In the genomic region with DNA sequence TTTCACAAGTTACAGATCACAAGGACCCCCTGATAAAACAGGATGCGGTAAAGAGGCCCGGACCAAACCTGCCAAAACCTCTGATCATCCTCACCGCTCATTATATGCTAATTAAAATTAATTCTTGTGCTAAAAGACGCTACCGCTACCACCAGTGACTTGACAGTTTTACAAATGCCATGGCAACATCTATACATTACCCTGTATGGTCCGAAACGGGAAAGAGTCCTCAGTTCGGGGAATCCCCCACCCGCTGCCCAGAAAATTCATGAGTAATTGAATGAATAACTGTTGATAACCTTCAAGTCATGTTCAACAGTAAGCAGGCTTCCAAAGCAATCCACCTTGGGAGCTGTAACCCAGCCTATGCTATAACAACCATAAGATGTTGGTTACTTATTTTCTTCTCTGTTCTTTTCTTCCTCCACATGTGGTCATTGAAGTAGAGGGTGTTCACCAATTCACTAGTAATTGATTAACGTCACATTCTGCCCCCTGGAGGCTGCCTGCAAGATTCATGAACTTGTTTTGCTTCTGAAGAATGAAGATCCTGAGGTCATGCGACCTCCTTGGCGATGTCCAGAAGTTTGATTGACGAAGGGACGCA, we compare ENCODE assay signal across 8 cellular contexts. TPM values are rescaled to one million over a fixed set of nuclear protein-coding genes. Genes with fewer than 3 reads are reported as not detected.
DNase-seq lines count a peak whose midpoint lies in the region; ATAC-seq and TF ChIP-seq lines count a peak whose summit lies in the region.

No MANE protein-coding gene starts in this region.

- intact Hi-C loops in activated naive CD4-positive, alpha-beta T cell treated with anti-CD3 and anti-CD28 coated beads for 36 hours (cut with micrococcal nuclease) = loop anchor here (1.0 to 2.0 kb wide), 5 partner anchors 41 to 349 kb away; partner anchors contain the start of genes APOBEC3C and APOBEC3G
- intact Hi-C loops in gastrocnemius medialis (cut with DNase I; ENCODE audit: low total_unique reads) = no loop called here

- peak overlapping the region; percentile 48 for H3K27ac Mint-ChIP-seq in activated naive CD4-positive, alpha-beta T cell treated with anti-CD3 and anti-CD28 coated beads for 36 hours

- H3K4me3 Mint-ChIP-seq in activated naive CD4-positive, alpha-beta T cell treated with anti-CD3 and anti-CD28 coated beads for 36 hours = no peak overlapping the region

- H3K27me3 ChIP-seq in hepatocyte = peaks cover 9% of the 10 kb centered on the region
- peaks cover 24 to 45% (median 39%) of the 10 kb centered on the region in 3 donors for H3K27me3 ChIP-seq in gastrocnemius medialis

- no peak overlapping the region for H3K4me2 ChIP-seq in hepatocyte

- H4K20me1 ChIP-seq in hepatocyte (ENCODE audit: insufficient read depth, poor library complexity, severe bottlenecking) = no peaks in the 10 kb centered on the region

- peak; percentile 46 for TF ChIP-seq CTCF in hepatocyte (IDR thresholded peaks at IDR 0.05; ENCODE audit: poor library complexity)
- peak in 1 of 5 experiments; percentile 7 for TF ChIP-seq CTCF in gastrocnemius medialis (IDR thresholded peaks at IDR 0.05 in 4 of 5, conservative IDR thresholded peaks at IDR 0.05 in 1 of 5)

- H3K36me3 ChIP-seq in hepatocyte (replicated peaks; ENCODE audit: insufficient read depth, low read depth) = no peaks in the 10 kb centered on the region
- H3K36me3 ChIP-seq in gastrocnemius medialis = no peaks in the 10 kb centered on the region

- CTCF ChIA-PET in activated naive CD4-positive, alpha-beta T cell treated with anti-CD3 and anti-CD28 coated beads for 36 hours (lab: Charles Lee) = interaction anchor here (0.7 to 2.0 kb wide), 6 partner anchors 19 to 247 kb away, joined by 3 to 7 read pairs (median 4); no protein-coding TSS in a partner anchor

- H3K27me3 Mint-ChIP-seq in activated naive CD4-positive, alpha-beta T cell treated with anti-CD3 and anti-CD28 coated beads for 36 hours (ENCODE audit: low read depth) = no peaks in the 10 kb centered on the region

- no peaks in the 10 kb centered on the region for H3K79me2 ChIP-seq in hepatocyte

- peaks cover 36% of the 10 kb centered on the region for H3K4me1 Mint-ChIP-seq in activated naive CD4-positive, alpha-beta T cell treated with anti-CD3 and anti-CD28 coated beads for 36 hours (ENCODE audit: low read depth)

- DNase-seq in GM03348 (ENCODE audit: low spot score) (peak; percentile 63), SK-MEL-5 (ENCODE audit: low read depth, low spot score) (peak; percentile 78), hepatocyte (ENCODE audit: low spot score) (peak; percentile 62), gastrocnemius medialis (no peak)
- DNase-seq in activated naive CD4-positive, alpha-beta T cell treated with anti-CD3 and anti-CD28 coated beads for 36 hours = peak; percentile 85
- DNase-seq in stimulated activated CD4-positive, alpha-beta T cell treated with anti-CD3 and anti-CD28 coated beads, Interleukin-4, amount 100 ng/mL, for 4 hours = peak; percentile 48 to 75

- WGBS in hepatocyte (ENCODE audit: low lambda C conversion rate, missing lambda C conversion rate) = 68% methylated on average over 14 of the region's 14 CpGs

- H3K4me3 ChIP-seq in hepatocyte (no peak overlapping the region), gastrocnemius medialis (no peak overlapping the region)

- H3K4me1 ChIP-seq in hepatocyte (ENCODE audit: insufficient read depth) (peaks cover 8% of the 10 kb centered on the region), gastrocnemius medialis (no peaks in the 10 kb centered on the region)

- H3K9me3 ChIP-seq in hepatocyte (ENCODE audit: low read depth) (no peaks in the 10 kb centered on the region), gastrocnemius medialis (no peaks in the 10 kb centered on the region)

- no peak for TF ChIP-seq POLR2A in gastrocnemius medialis (IDR thresholded peaks at IDR 0.05)

- ATAC-seq in HG03159 (IDR thresholded peaks at IDR 0.05; ENCODE audit: unreplicated experiment) (peak; percentile 53), HG02884 (IDR thresholded peaks at IDR 0.05; ENCODE audit: unreplicated experiment) (no peak), gastrocnemius medialis (no peak)

- no peak overlapping the region for H3K27ac ChIP-seq in hepatocyte
- H3K27ac ChIP-seq in gastrocnemius medialis = no peak overlapping the region

- in situ Hi-C loops in SK-MEL-5 (cut with HindIII; ENCODE audit: low pct_unique_long_range_greater_than_20kb, low sequenced_read_pairs) = no loop called here
- in situ Hi-C loops in gastrocnemius medialis (cut with MboI; ENCODE audit: low sequenced_read_pairs in 4 of 4) = loop anchor here in 1 of 4 donors (10.0 kb wide), 1 partner anchor 233 kb away; no protein-coding TSS in a partner anchor

- H2AFZ ChIP-seq in hepatocyte = no peak overlapping the region

- H3K36me3 Mint-ChIP-seq in activated naive CD4-positive, alpha-beta T cell treated with anti-CD3 and anti-CD28 coated beads for 36 hours (ENCODE audit: low read depth) = no peaks in the 10 kb centered on the region

- H3K9me2 ChIP-seq in hepatocyte (replicated peaks; ENCODE audit: insufficient read depth) = no peaks in the 10 kb centered on the region

- H3K9me3 Mint-ChIP-seq in activated naive CD4-positive, alpha-beta T cell treated with anti-CD3 and anti-CD28 coated beads for 36 hours = no peaks in the 10 kb centered on the region

RNA-seq across cellular contexts. Expression of gene APOBEC3H, which starts 20.6 kb away (rescaled TPM):
- 1.1 TPM in 1 of 2 replicates, not detected in the other for total RNA-seq in SK-MEL-5 (2014; rRNA removed; shearing (Covaris generic))
- 0.35 and 1.0 TPM in 2 replicates for polyA plus RNA-seq in SK-MEL-5 (2015; cell fraction: cytosol; rRNA removed)
- polyA plus RNA-seq in SK-MEL-5 (2015; cell fraction: nucleus; rRNA removed) = 4.4 TPM in 1 of 2 replicates, not detected in the other
- 10 to 100 TPM; 11.9 to 13.2 TPM for total RNA-seq in activated naive CD4-positive, alpha-beta T cell treated with anti-CD3 and anti-CD28 coated beads for 36 hours
- total RNA-seq in hepatocyte (not detected in 2 replicates), gastrocnemius medialis (not detected)
- polyA plus RNA-seq in hepatocyte = not detected in 2 replicates

RNA-seq across cellular contexts. Expression of gene CBX7, which starts 34.8 kb away (rescaled TPM):
- 2.7 and 4.7 TPM in 2 replicates for total RNA-seq in SK-MEL-5 (2014; rRNA removed; shearing (Covaris generic))
- 14.7 and 24.5 TPM in 2 replicates for polyA plus RNA-seq in SK-MEL-5 (2015; cell fraction: cytosol; rRNA removed)
- polyA plus RNA-seq in SK-MEL-5 (2015; cell fraction: nucleus; rRNA removed) = 33.0 and 37.6 TPM in 2 replicates
- 10 to 100 TPM; 20.8 to 24.1 TPM for total RNA-seq in activated naive CD4-positive, alpha-beta T cell treated with anti-CD3 and anti-CD28 coated beads for 36 hours
- total RNA-seq in hepatocyte (3.2 and 9.6 TPM in 2 replicates), gastrocnemius medialis (10 to 100 TPM; 52.4 to 78.1 (median 62.3) TPM)
- 4.2 and 9.5 TPM in 2 replicates for polyA plus RNA-seq in hepatocyte

RNA-seq across cellular contexts. Expression of gene APOBEC3G, which starts 40.6 kb away (rescaled TPM):
- 9.8 and 14.0 TPM in 2 replicates for total RNA-seq in SK-MEL-5 (2014; rRNA removed; shearing (Covaris generic))
- polyA plus RNA-seq in SK-MEL-5 (2015; cell fraction: cytosol; rRNA removed) = 14.7 and 16.4 TPM in 2 replicates
- 10.4 and 15.9 TPM in 2 replicates for polyA plus RNA-seq in SK-MEL-5 (2015; cell fraction: nucleus; rRNA removed)
- total RNA-seq in activated naive CD4-positive, alpha-beta T cell treated with anti-CD3 and anti-CD28 coated beads for 36 hours = 10 to 100 TPM; 23.1 to 24.1 TPM
- 4.6 and 4.8 TPM in 2 replicates for total RNA-seq in hepatocyte
- 1.2 and 1.3 TPM in 2 replicates for polyA plus RNA-seq in hepatocyte
- total RNA-seq in gastrocnemius medialis = 1 to 10 TPM in 3 of 4 donors, under 1 TPM in 1; 0.86 to 3.7 (median 2.5) TPM

Comparison
In these comparisons a context has a peak if more than half of its experiments do, and no peak if none do; other contexts are left out.
1. DNase-seq: peak in GM03348 (single experiment), SK-MEL-5 (single experiment), activated naive CD4-positive, alpha-beta T cell treated with anti-CD3 and anti-CD28 coated beads for 36 hours (single experiment), hepatocyte (single experiment) and stimulated activated CD4-positive, alpha-beta T cell treated with anti-CD3 and anti-CD28 coated beads, Interleukin-4, amount 100 ng/mL, for 4 hours (2 of 2); none in gastrocnemius medialis (0 of 2).